1 cellular context compared by ENCODE assay signal in genomic region chr13:73702419-73703071, GRCh38.
TF ChIP-seq lines count a peak whose summit lies in the region.

No MANE protein-coding gene starts in this region.

TF ChIP-seq in H1, 55 proteins besides CTCF, POLR2A, EP300 and RAD21 (continued from another document):
- TF ChIP-seq BACH1 (IDR thresholded peaks at IDR 0.05; ENCODE audit: low read length) (no peak), RFX5 (IDR thresholded peaks at IDR 0.05; ENCODE audit: borderline replicate concordance, low read depth, low read length) (no peak), SIRT6 (IDR thresholded peaks at IDR 0.05; ENCODE audit: low read length) (no peak), EZH2 (IDR thresholded peaks at IDR 0.05; ENCODE audit: low read depth, low read length, severe bottlenecking) (no peak)
